ENCODE assay signal across 9 cellular contexts in genomic region chr3:66378256-66378655, GRCh38.
DNase-seq lines count a peak whose midpoint lies in the region; ATAC-seq and TF ChIP-seq lines count a peak whose summit lies in the region.
"Had no signal": no experiment of that assay in that cellular context is flagged by ENCODE, and none has a peak within 500 bp of the region (broad histone marks: within the 10 kb centered on the region; RNA-seq: fewer than 3 reads in every experiment).

No MANE protein-coding gene starts in this region.

- H3K79me2 ChIP-seq in Loucy (ENCODE audit: insufficient read depth, low read length), result no peaks in the 10 kb centered on the region; the same call in 1 of the 2 replicates

- peaks cover 21% of the 10 kb centered on the region for H3F3A ChIP-seq in Loucy (ENCODE audit: low read depth)

- no peaks in the 10 kb centered on the region for H3K9me3 ChIP-seq in Loucy (ENCODE audit: insufficient read depth, low read depth, low read length)
- H3K9me3 ChIP-seq: left lung had no signal

- H3K27me3 ChIP-seq in Loucy (ENCODE audit: insufficient read depth, low read length, poor library complexity, severe bottlenecking), result no peaks in the 10 kb centered on the region
- H3K27me3 ChIP-seq: left lung had no signal

- no peak overlapping the region for H2AFZ ChIP-seq in Loucy (ENCODE audit: low read length)

- no peak for ATAC-seq in sciatic nerve
- ATAC-seq: left lung had no signal

- no peak overlapping the region for H3K9ac ChIP-seq in Loucy (ENCODE audit: low read depth, low read length, poor library complexity, severe bottlenecking)

- H3K36me3 ChIP-seq in Loucy (ENCODE audit: insufficient read depth, low read length), result peaks cover 72% of the 10 kb centered on the region

- H4K20me1 ChIP-seq in Loucy (ENCODE audit: insufficient read depth, low read length, poor library complexity, severe bottlenecking), result no peaks in the 10 kb centered on the region

- H3K4me2 ChIP-seq in Loucy (ENCODE audit: low read depth, low read length, poor library complexity, severe bottlenecking), result peak overlapping the region; percentile 49

- intact Hi-C loops in sciatic nerve (cut with DNase I), result no loop called here

- peak; percentile 90 for TF ChIP-seq CTCF in Loucy (conservative IDR thresholded peaks at IDR 0.05; ENCODE audit: low read length)

- no peaks in the 10 kb centered on the region for H3K9me2 ChIP-seq in Loucy (replicated peaks; ENCODE audit: low read depth, low read length)

- H3K4me1 ChIP-seq in Loucy (ENCODE audit: insufficient read depth, low read length, poor library complexity, severe bottlenecking), result peaks cover 26% of the 10 kb centered on the region
- H3K4me1 ChIP-seq: left lung had no signal

- no peak overlapping the region for H3K4me3 ChIP-seq in Loucy (ENCODE audit: low read length, poor library complexity, severe bottlenecking)
- H3K4me3 ChIP-seq: left lung had no signal

- DNase-seq in COLO829 (ENCODE audit: low spot score) (peak; percentile 46), iPS-NIHi7 (ENCODE audit: extremely low spot score) (peak; percentile 76), middle frontal gyrus (ENCODE audit: extremely low spot score, low spot score) (no peak), sciatic nerve (ENCODE audit: low spot score) (no peak), DMS114 treated with DMSO at 0.1 percent for 48 hours (lab: John Stamatoyannopoulos, UW; ENCODE audit: unreplicated experiment) (no peak)
- DNase-seq in activated T-helper 1 cell treated with anti-CD3 and anti-CD28 coated beads, Interleukin-2, amount 50 U/mL, for 16 hours (ENCODE audit: low read depth in 1 of 2, low spot score in 1 of 2), result peak; percentile 19 to 26
- no peak for DNase-seq in NK-92 treated with Interleukin-12 subunit alpha and Interleukin-12 subunit beta, amount 100 ng/mL, for 24 hours (lab: John Stamatoyannopoulos, UW)

Comparison
In these comparisons a context has a peak if more than half of its experiments do, and no peak if none do; other contexts are left out.
1. DNase-seq: peak in COLO829 (single experiment), activated T-helper 1 cell treated with anti-CD3 and anti-CD28 coated beads, Interleukin-2, amount 50 U/mL, for 16 hours (2 of 2) and iPS-NIHi7 (single experiment); none in NK-92 treated with Interleukin-12 subunit alpha and Interleukin-12 subunit beta, amount 100 ng/mL, for 24 hours (single experiment), middle frontal gyrus (single experiment), sciatic nerve (single experiment) and DMS114 treated with DMSO at 0.1 percent for 48 hours (single experiment).